In the genomic region with DNA sequence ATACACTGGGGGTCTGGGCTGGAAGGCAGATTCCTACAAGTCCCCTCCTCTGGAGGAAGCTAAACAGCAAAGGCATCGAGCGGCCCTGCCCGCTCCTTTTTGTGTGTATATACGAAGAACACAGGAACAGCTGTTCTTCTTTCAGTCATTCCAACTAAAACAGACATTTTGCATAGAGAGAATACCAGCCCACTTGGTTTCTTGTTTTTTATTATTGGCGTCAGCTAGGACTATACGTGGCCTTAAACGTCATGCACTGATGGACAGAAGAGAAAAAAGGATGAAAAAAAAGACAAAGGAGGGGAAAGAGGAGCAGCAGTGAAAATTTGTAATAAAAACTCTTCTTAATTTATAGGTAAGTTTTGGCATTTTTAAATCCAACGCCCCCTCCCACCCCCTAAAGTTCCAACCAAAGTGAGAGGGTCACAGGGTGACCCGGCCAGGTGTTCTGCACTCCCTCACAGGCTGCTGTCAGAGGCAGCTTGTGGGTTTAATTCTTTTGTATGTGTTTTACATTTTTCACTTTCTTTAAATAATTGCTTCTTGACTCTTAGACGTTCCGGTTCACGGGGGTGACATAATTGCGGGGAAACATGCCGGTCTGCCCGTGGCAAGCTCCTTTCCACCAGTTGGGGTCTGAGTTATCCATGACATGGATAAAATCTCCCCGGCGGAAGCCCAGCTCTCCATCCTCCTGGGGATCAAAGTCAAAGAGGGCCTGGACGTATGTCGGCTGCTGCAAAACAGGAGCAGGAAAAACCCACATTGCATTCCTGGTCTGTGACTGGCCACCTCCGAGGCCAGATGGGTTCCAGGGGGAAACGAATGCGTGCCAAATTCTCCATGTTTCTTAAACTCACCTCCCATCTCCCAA, we compare ENCODE assay signal across 8 cellular contexts. TPM values are rescaled to one million over a fixed set of nuclear protein-coding genes. Genes with fewer than 3 reads are reported as not detected.
DNase-seq lines count a peak whose midpoint lies in the region; ATAC-seq and TF ChIP-seq lines count a peak whose summit lies in the region.

No MANE protein-coding gene starts in this region.

- peak; percentile 53 for ATAC-seq in GM18907 (IDR thresholded peaks at IDR 0.05; ENCODE audit: unreplicated experiment)
- peak; percentile 52 for ATAC-seq in HG02870 (IDR thresholded peaks at IDR 0.05; ENCODE audit: unreplicated experiment)
- no peak for ATAC-seq in activated CD8-positive, alpha-beta T cell treated with anti-CD3 and anti-CD28 coated beads, Interleukin-2, amount 10 ng/mL, durations not matched to agents 7 days and 5 days

- H3K27ac ChIP-seq in A673 (ENCODE audit: low read depth, low read length, poor library complexity, severe bottlenecking), result no peak overlapping the region
- H3K27ac ChIP-seq in neural progenitor cell, result no peak overlapping the region

- H3K4me1 ChIP-seq in A673 (ENCODE audit: insufficient read depth, low read length, poor library complexity, severe bottlenecking) (no peaks in the 10 kb centered on the region), neural progenitor cell (peaks cover 10% of the 10 kb centered on the region)

- H3K27me3 Mint-ChIP-seq in activated CD8-positive, alpha-beta T cell treated with anti-CD3 and anti-CD28 coated beads, Interleukin-2, amount 10 ng/mL, durations not matched to agents 7 days and 5 days (ENCODE audit: low read depth), result no peaks in the 10 kb centered on the region
- peaks cover 2% of the 10 kb centered on the region for H3K27me3 Mint-ChIP-seq in neural progenitor cell (ENCODE audit: insufficient read depth, low read depth)
- H3K27me3 Mint-ChIP-seq in activated CD4-positive, alpha-beta T cell treated with anti-CD3 and anti-CD28 coated beads, Interleukin-2, amount 10 ng/mL, durations not matched to agents 7 days and 5 days, result no peaks in the 10 kb centered on the region

- H3K27me3 ChIP-seq in A673 (replicated peaks; ENCODE audit: insufficient read depth, low read depth, low read length, poor library complexity) (no peaks in the 10 kb centered on the region), neural progenitor cell (no peaks in the 10 kb centered on the region)

- H3K4me3 Mint-ChIP-seq in activated CD8-positive, alpha-beta T cell treated with anti-CD3 and anti-CD28 coated beads, Interleukin-2, amount 10 ng/mL, durations not matched to agents 7 days and 5 days, result no peak overlapping the region
- no peak overlapping the region for H3K4me3 Mint-ChIP-seq in neural progenitor cell
- H3K4me3 Mint-ChIP-seq in activated CD4-positive, alpha-beta T cell treated with anti-CD3 and anti-CD28 coated beads, Interleukin-2, amount 10 ng/mL, durations not matched to agents 7 days and 5 days, result no peak overlapping the region

- no peaks in the 10 kb centered on the region for H3K79me2 ChIP-seq in neural progenitor cell (ENCODE audit: low read depth)

- BruUV-seq in A673 (replicated peaks; lab: Mats Ljungman, UMichigan), result TSS peak; percentile 57

- no peak overlapping the region for H3K9ac ChIP-seq in neural progenitor cell

- peaks cover 23% of the 10 kb centered on the region for H3F3A ChIP-seq in neural progenitor cell (ENCODE audit: low read depth)

- CTCF ChIA-PET in A673 (lab: Charles Lee), result interaction anchor here (0.6 to 1.0 kb wide), 2 partner anchors 49 to 361 kb away, joined by 4 read pairs; a partner anchor contains a TSS
- CTCF ChIA-PET in activated CD8-positive, alpha-beta T cell treated with anti-CD3 and anti-CD28 coated beads, Interleukin-2, amount 10 ng/mL, durations not matched to agents 7 days and 5 days (lab: Charles Lee), result interaction anchor here (0.6 to 5.7 kb wide), 8 partner anchors 24 to 92 kb away, joined by 3 to 69 read pairs (median 4); a partner anchor contains a TSS
- CTCF ChIA-PET in activated CD4-positive, alpha-beta T cell treated with anti-CD3 and anti-CD28 coated beads, Interleukin-2, amount 10 ng/mL, durations not matched to agents 7 days and 5 days (lab: Charles Lee), result interaction anchor here (0.6 to 3.4 kb wide), 6 partner anchors 11 to 856 kb away, joined by 3 to 19 read pairs (median 4); a partner anchor contains a TSS

- no peak overlapping the region for H3K4me2 ChIP-seq in neural progenitor cell

- H3K4me1 Mint-ChIP-seq in activated CD8-positive, alpha-beta T cell treated with anti-CD3 and anti-CD28 coated beads, Interleukin-2, amount 10 ng/mL, durations not matched to agents 7 days and 5 days (ENCODE audit: low read depth), result peaks cover 28% of the 10 kb centered on the region
- H3K4me1 Mint-ChIP-seq in neural progenitor cell, result peaks cover 9% of the 10 kb centered on the region
- peaks cover 22% of the 10 kb centered on the region for H3K4me1 Mint-ChIP-seq in activated CD4-positive, alpha-beta T cell treated with anti-CD3 and anti-CD28 coated beads, Interleukin-2, amount 10 ng/mL, durations not matched to agents 7 days and 5 days

- peaks cover 46% of the 10 kb centered on the region for H3K36me3 Mint-ChIP-seq in activated CD8-positive, alpha-beta T cell treated with anti-CD3 and anti-CD28 coated beads, Interleukin-2, amount 10 ng/mL, durations not matched to agents 7 days and 5 days (ENCODE audit: low read depth)
- peaks cover 9% of the 10 kb centered on the region for H3K36me3 Mint-ChIP-seq in neural progenitor cell
- peaks cover 34% of the 10 kb centered on the region for H3K36me3 Mint-ChIP-seq in activated CD4-positive, alpha-beta T cell treated with anti-CD3 and anti-CD28 coated beads, Interleukin-2, amount 10 ng/mL, durations not matched to agents 7 days and 5 days (ENCODE audit: low read depth)

- intact Hi-C loops in A673 (cut with micrococcal nuclease; ENCODE audit: unreplicated experiment), result no loop called here

- peak overlapping the region; percentile 57 for H3K27ac Mint-ChIP-seq in activated CD8-positive, alpha-beta T cell treated with anti-CD3 and anti-CD28 coated beads, Interleukin-2, amount 10 ng/mL, durations not matched to agents 7 days and 5 days
- no peak overlapping the region for H3K27ac Mint-ChIP-seq in neural progenitor cell
- H3K27ac Mint-ChIP-seq in activated CD4-positive, alpha-beta T cell treated with anti-CD3 and anti-CD28 coated beads, Interleukin-2, amount 10 ng/mL, durations not matched to agents 7 days and 5 days, result no peak overlapping the region

- DNase-seq in A673 (ENCODE audit: low spot score), result no peak
- DNase-seq in activated CD8-positive, alpha-beta T cell treated with anti-CD3 and anti-CD28 coated beads, Interleukin-2, amount 10 ng/mL, durations not matched to agents 7 days and 5 days, result no peak
- DNase-seq in neural progenitor cell (ENCODE audit: low spot score), result no peak
- no peak for DNase-seq in islet precursor cell
- no peak for DNase-seq in UCSD-AML1 (lab: John Stamatoyannopoulos, UW; ENCODE audit: unreplicated experiment)
- DNase-seq in activated CD4-positive, alpha-beta T cell treated with anti-CD3 and anti-CD28 coated beads, Interleukin-2, amount 10 ng/mL, durations not matched to agents 7 days and 5 days, result no peak

- H3K4me3 ChIP-seq in A673 (ENCODE audit: low read depth, low read length, poor library complexity, severe bottlenecking), result no peak overlapping the region
- no peak overlapping the region for H3K4me3 ChIP-seq in neural progenitor cell

- TF ChIP-seq CTCF in A673 (conservative IDR thresholded peaks at IDR 0.05; ENCODE audit: low read depth, low read length) (no peak), neural progenitor cell (IDR thresholded peaks at IDR 0.05) (no peak)

- H3K9me3 Mint-ChIP-seq in activated CD8-positive, alpha-beta T cell treated with anti-CD3 and anti-CD28 coated beads, Interleukin-2, amount 10 ng/mL, durations not matched to agents 7 days and 5 days (ENCODE audit: insufficient read depth), result no peaks in the 10 kb centered on the region
- no peaks in the 10 kb centered on the region for H3K9me3 Mint-ChIP-seq in neural progenitor cell
- no peaks in the 10 kb centered on the region for H3K9me3 Mint-ChIP-seq in activated CD4-positive, alpha-beta T cell treated with anti-CD3 and anti-CD28 coated beads, Interleukin-2, amount 10 ng/mL, durations not matched to agents 7 days and 5 days

- peaks cover 23% of the 10 kb centered on the region for H3K36me3 ChIP-seq in A673 (ENCODE audit: insufficient read depth, low read length, poor library complexity, severe bottlenecking)
- no peaks in the 10 kb centered on the region for H3K36me3 ChIP-seq in neural progenitor cell

- peaks cover 26% of the 10 kb centered on the region for H4K20me1 ChIP-seq in neural progenitor cell (ENCODE audit: low read depth)

- POLR2A ChIA-PET in A673 (lab: Charles Lee; ENCODE audit: low non-redundant PET), result interaction anchor here (0.6 kb wide), 1 partner anchor 24 kb away, joined by 9 read pairs; no protein-coding TSS in a partner anchor
- POLR2A ChIA-PET in activated CD8-positive, alpha-beta T cell treated with anti-CD3 and anti-CD28 coated beads, Interleukin-2, amount 10 ng/mL, durations not matched to agents 7 days and 5 days (lab: Charles Lee), result interaction anchor here (0.5 to 1.3 kb wide), 2 partner anchors 30 to 49 kb away, joined by 3 to 4 read pairs; a partner anchor contains a TSS
- POLR2A ChIA-PET in activated CD4-positive, alpha-beta T cell treated with anti-CD3 and anti-CD28 coated beads, Interleukin-2, amount 10 ng/mL, durations not matched to agents 7 days and 5 days (lab: Charles Lee), result no interaction called here

- H3K9me3 ChIP-seq in A673 (ENCODE audit: low read depth, low read length, poor library complexity, severe bottlenecking) (no peaks in the 10 kb centered on the region), neural progenitor cell (ENCODE audit: low read depth) (no peaks in the 10 kb centered on the region)

- H2AFZ ChIP-seq in neural progenitor cell (replicated peaks), result no peak overlapping the region

RNA-seq across cellular contexts. Expression of a gene that starts 30.8 kb away (rescaled TPM):
- 40.0 and 45.0 TPM in 2 replicates for total RNA-seq in A673 (2021)
- 10 to 100 TPM; 41.1 to 43.6 TPM for total RNA-seq in activated CD8-positive, alpha-beta T cell treated with anti-CD3 and anti-CD28 coated beads, Interleukin-2, amount 10 ng/mL, durations not matched to agents 7 days and 5 days
- 5.2 and 10.4 TPM in 2 replicates for total RNA-seq in neural progenitor cell (ENCODE audit: low replicate concordance)
- 10 to 100 TPM; 27.6 to 30.5 TPM for total RNA-seq in activated CD4-positive, alpha-beta T cell treated with anti-CD3 and anti-CD28 coated beads, Interleukin-2, amount 10 ng/mL, durations not matched to agents 7 days and 5 days

RNA-seq across cellular contexts. Expression of a gene that starts 49.0 kb away (rescaled TPM):
- total RNA-seq in A673 (2021) (14.7 and 22.4 TPM in 2 replicates), neural progenitor cell (ENCODE audit: low replicate concordance) (17.7 and 27.5 TPM in 2 replicates)
- 10 to 100 TPM; 52.1 to 56.3 TPM for total RNA-seq in activated CD8-positive, alpha-beta T cell treated with anti-CD3 and anti-CD28 coated beads, Interleukin-2, amount 10 ng/mL, durations not matched to agents 7 days and 5 days
- total RNA-seq in activated CD4-positive, alpha-beta T cell treated with anti-CD3 and anti-CD28 coated beads, Interleukin-2, amount 10 ng/mL, durations not matched to agents 7 days and 5 days, result 10 to 100 TPM; 44.4 to 44.6 TPM

RNA-seq across cellular contexts. Expression of a gene that starts 58.4 kb away (rescaled TPM):
- 103 and 105 TPM in 2 replicates for total RNA-seq in A673 (2021)
- 10 to 100 TPM; 62.1 to 66.1 TPM for total RNA-seq in activated CD8-positive, alpha-beta T cell treated with anti-CD3 and anti-CD28 coated beads, Interleukin-2, amount 10 ng/mL, durations not matched to agents 7 days and 5 days
- total RNA-seq in neural progenitor cell (ENCODE audit: low replicate concordance), result 43.3 and 48.7 TPM in 2 replicates
- 10 to 100 TPM; 35.4 to 38.2 TPM for total RNA-seq in activated CD4-positive, alpha-beta T cell treated with anti-CD3 and anti-CD28 coated beads, Interleukin-2, amount 10 ng/mL, durations not matched to agents 7 days and 5 days

RNA-seq across cellular contexts. Expression of a gene that starts 58.6 kb away (rescaled TPM):
- 52.7 and 55.8 TPM in 2 replicates for total RNA-seq in A673 (2021)
- total RNA-seq in activated CD8-positive, alpha-beta T cell treated with anti-CD3 and anti-CD28 coated beads, Interleukin-2, amount 10 ng/mL, durations not matched to agents 7 days and 5 days, result 10 to 100 TPM; 65.7 to 75.4 TPM
- total RNA-seq in neural progenitor cell (ENCODE audit: low replicate concordance), result 28.0 and 37.3 TPM in 2 replicates
- total RNA-seq in activated CD4-positive, alpha-beta T cell treated with anti-CD3 and anti-CD28 coated beads, Interleukin-2, amount 10 ng/mL, durations not matched to agents 7 days and 5 days, result 10 to 100 TPM; 80.2 to 86.1 TPM
